14 cellular contexts compared by ENCODE assay signal in the genomic region with DNA sequence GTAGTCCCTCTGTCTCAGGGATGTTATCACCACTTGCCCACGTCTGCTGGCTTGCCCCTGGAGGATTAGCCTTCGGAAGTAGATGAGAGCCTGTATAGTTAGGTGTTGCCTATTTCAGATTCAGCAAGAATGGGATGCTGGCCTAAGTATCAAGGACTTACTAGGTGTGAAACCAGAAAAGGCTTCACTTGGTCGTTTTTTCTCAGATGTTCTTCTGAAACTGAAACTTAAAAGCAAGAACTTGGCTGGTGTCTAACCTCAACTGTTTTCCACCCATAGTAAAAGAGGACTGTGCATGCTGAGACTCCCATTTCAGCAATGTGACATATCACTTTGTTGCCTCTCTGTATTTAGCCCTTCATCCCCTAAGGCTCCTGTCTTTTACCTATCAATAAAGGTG.
DNase-seq lines count a peak whose midpoint lies in the region; ATAC-seq lines count a peak whose summit lies in the region.
"Had no signal": no experiment of that assay in that cellular context is flagged by ENCODE, and none has a peak within 500 bp of the region (broad histone marks: within the 10 kb centered on the region; RNA-seq: fewer than 3 reads in every experiment).

No MANE protein-coding gene starts in this region.

- no peaks in the 10 kb centered on the region for H3K4me1 Mint-ChIP-seq in activated T-helper 17 cell treated with anti-CD3 and anti-CD28 coated beads, Interleukin-2, amount 50 U/mL, for 72 hours

- intact Hi-C loops in sciatic nerve (cut with DNase I) = no loop called here

- no peaks in the 10 kb centered on the region for H3K36me3 Mint-ChIP-seq in activated T-helper 17 cell treated with anti-CD3 and anti-CD28 coated beads, Interleukin-2, amount 50 U/mL, for 72 hours (ENCODE audit: low read depth)

- H3K27me3 Mint-ChIP-seq in activated T-helper 17 cell treated with anti-CD3 and anti-CD28 coated beads, Interleukin-2, amount 50 U/mL, for 72 hours = peaks cover 2% of the 10 kb centered on the region

- no peaks in the 10 kb centered on the region for H3K9me3 Mint-ChIP-seq in activated T-helper 17 cell treated with anti-CD3 and anti-CD28 coated beads, Interleukin-2, amount 50 U/mL, for 72 hours
- H3K9me3 Mint-ChIP-seq: activated T-helper 2 cell treated with anti-CD3 and anti-CD28 coated beads, Interferon-gamma antibody, Interleukin-2, Interleukin-4, amounts not matched to agents 10 μg/mL and 5 μg/mL and 100 μg/mL, durations not matched to agents 14 hours and 24 hours and 36 hours; GM23338 had no signal

- no peak overlapping the region for H3K27ac Mint-ChIP-seq in activated T-helper 17 cell treated with anti-CD3 and anti-CD28 coated beads, Interleukin-2, amount 50 U/mL, for 72 hours
- H3K27ac Mint-ChIP-seq: activated T-helper 2 cell treated with anti-CD3 and anti-CD28 coated beads, Interferon-gamma antibody, Interleukin-2, Interleukin-4, amounts not matched to agents 10 μg/mL and 5 μg/mL and 100 μg/mL, durations not matched to agents 14 hours and 24 hours and 36 hours; GM23338 had no signal

- no peak for DNase-seq in occipital lobe (lab: John Stamatoyannopoulos, UW)
- no peak for DNase-seq in mucosa of gallbladder (ENCODE audit: low spot score)
- DNase-seq in activated CD4-positive, alpha-beta T cell treated with anti-CD3 and anti-CD28 coated beads for 1 hour = no peak
- no peak for DNase-seq in sciatic nerve (ENCODE audit: low spot score)
- DNase-seq: Caco-2, gastrocnemius medialis, mesendoderm, right lobe of liver had no signal

- no peak overlapping the region for H3K4me3 Mint-ChIP-seq in activated T-helper 17 cell treated with anti-CD3 and anti-CD28 coated beads, Interleukin-2, amount 50 U/mL, for 72 hours
- H3K4me3 Mint-ChIP-seq: GM23338 had no signal

- ATAC-seq in GM18519 (IDR thresholded peaks at IDR 0.05; ENCODE audit: low FRiP score, unreplicated experiment) (peak; percentile 99), GM21423 (IDR thresholded peaks at IDR 0.05; ENCODE audit: unreplicated experiment) (peak; percentile 99), HG03066 (IDR thresholded peaks at IDR 0.05; ENCODE audit: low read depth, unreplicated experiment) (peak; percentile 99), sciatic nerve (no peak)
- peak; percentile 19 for ATAC-seq in activated T-helper 17 cell treated with anti-CD3 and anti-CD28 coated beads, Interleukin-2, amount 50 U/mL, for 72 hours (replicated peaks)
- ATAC-seq: gastrocnemius medialis, GM23338, right lobe of liver had no signal
